Comparison of ENCODE assay signal across 1 cellular context in the genomic region with DNA sequence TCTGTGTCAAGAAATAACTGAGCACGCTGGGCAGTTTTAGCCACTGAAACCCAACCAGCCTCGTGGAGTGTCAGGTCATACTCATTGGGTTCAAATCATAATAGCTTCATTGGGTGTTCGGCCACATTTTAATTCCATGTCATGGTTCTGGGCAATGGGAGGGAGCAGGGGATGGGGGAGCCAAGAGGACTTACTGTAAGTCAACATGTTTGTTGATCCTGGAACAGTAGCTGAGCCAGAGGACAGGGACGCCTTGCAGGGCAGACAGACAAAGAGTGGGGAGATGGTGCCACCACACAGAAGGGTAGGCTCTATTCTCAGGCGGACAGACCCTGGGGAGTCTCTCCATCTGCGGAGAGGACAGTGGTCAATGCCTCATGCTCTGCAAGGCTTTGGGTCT.
TF ChIP-seq lines count a peak whose summit lies in the region.

No MANE protein-coding gene starts in this region.

TF ChIP-seq in GM23338, 12 proteins besides CTCF, POLR2A, EP300 and RAD21 (continued from another document):
- TF ChIP-seq, protein P1, sequence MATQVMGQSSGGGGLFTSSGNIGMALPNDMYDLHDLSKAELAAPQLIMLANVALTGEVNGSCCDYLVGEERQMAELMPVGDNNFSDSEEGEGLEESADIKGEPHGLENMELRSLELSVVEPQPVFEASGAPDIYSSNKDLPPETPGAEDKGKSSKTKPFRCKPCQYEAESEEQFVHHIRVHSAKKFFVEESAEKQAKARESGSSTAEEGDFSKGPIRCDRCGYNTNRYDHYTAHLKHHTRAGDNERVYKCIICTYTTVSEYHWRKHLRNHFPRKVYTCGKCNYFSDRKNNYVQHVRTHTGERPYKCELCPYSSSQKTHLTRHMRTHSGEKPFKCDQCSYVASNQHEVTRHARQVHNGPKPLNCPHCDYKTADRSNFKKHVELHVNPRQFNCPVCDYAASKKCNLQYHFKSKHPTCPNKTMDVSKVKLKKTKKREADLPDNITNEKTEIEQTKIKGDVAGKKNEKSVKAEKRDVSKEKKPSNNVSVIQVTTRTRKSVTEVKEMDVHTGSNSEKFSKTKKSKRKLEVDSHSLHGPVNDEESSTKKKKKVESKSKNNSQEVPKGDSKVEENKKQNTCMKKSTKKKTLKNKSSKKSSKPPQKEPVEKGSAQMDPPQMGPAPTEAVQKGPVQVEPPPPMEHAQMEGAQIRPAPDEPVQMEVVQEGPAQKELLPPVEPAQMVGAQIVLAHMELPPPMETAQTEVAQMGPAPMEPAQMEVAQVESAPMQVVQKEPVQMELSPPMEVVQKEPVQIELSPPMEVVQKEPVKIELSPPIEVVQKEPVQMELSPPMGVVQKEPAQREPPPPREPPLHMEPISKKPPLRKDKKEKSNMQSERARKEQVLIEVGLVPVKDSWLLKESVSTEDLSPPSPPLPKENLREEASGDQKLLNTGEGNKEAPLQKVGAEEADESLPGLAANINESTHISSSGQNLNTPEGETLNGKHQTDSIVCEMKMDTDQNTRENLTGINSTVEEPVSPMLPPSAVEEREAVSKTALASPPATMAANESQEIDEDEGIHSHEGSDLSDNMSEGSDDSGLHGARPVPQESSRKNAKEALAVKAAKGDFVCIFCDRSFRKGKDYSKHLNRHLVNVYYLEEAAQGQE (IDR thresholded peaks at IDR 0.05; ENCODE audit: unreplicated experiment): no peak
- TF ChIP-seq CREB1 (CRISPR knock-in tag; IDR thresholded peaks at IDR 0.05; ENCODE audit: low read depth) (no peak), JUNB (IDR thresholded peaks at IDR 0.05; ENCODE audit: unreplicated experiment) (no peak), EZH2 (IDR thresholded peaks at IDR 0.05; ENCODE audit: low read depth, unreplicated experiment) (no peak), NANOG (IDR thresholded peaks at IDR 0.05; ENCODE audit: borderline replicate concordance) (no peak), ZNF114 (CRISPR knock-in tag; IDR thresholded peaks at IDR 0.05) (no peak), POLR2AphosphoS5 (IDR thresholded peaks at IDR 0.05; ENCODE audit: low read depth) (no peak), ZNF331 (CRISPR knock-in tag; IDR thresholded peaks at IDR 0.05; ENCODE audit: low read depth) (no peak)
- TF ChIP-seq, protein P2, sequence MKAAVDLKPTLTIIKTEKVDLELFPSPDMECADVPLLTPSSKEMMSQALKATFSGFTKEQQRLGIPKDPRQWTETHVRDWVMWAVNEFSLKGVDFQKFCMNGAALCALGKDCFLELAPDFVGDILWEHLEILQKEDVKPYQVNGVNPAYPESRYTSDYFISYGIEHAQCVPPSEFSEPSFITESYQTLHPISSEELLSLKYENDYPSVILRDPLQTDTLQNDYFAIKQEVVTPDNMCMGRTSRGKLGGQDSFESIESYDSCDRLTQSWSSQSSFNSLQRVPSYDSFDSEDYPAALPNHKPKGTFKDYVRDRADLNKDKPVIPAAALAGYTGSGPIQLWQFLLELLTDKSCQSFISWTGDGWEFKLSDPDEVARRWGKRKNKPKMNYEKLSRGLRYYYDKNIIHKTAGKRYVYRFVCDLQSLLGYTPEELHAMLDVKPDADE (IDR thresholded peaks at IDR 0.05): no peak
